Comparison of ENCODE assay signal across 27 cellular contexts in the genomic region with DNA sequence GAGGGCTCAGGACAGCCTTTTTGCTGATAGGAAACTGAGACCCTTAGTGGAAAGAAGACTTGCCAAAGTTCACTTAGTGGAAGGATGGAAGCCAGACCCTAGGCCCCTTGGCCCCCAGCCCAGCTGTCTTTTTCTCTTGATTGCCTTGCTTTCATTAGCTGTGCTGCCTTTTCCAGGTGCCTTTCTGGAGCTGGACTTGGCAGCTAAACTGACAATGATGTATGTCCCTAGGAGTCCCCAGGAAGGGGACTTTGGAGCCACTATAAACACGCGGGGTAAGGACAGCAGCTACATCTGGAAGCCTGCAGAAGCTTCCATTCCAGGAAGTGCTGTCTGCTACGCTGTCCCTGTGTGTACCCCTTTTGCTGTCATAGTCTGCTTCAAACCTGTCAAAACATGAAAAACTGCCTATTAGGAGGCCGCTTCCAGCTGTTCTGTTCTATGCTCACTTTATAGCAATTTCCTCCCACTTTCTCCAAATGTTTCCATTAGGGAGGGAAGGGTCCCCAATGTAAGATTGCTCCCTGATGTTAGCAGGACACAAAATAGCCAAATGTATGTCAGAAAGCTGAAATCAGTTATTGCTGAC.
"Had no signal": no experiment of that assay in that cellular context is flagged by ENCODE, and none has a peak within 500 bp of the region (broad histone marks: within the 10 kb centered on the region; RNA-seq: fewer than 3 reads in every experiment).

No MANE protein-coding gene starts in this region.

- H3K4me1 ChIP-seq: Peyer's patch, SJSA1 had no signal

- H3K27me3 ChIP-seq: Peyer's patch had no signal

- H3K4me3 ChIP-seq: Peyer's patch, SJSA1 had no signal

- H3K36me3 ChIP-seq: Peyer's patch, SJSA1 had no signal

- H3K9me3 ChIP-seq: Peyer's patch, SJSA1 had no signal

- H3K27ac ChIP-seq: Peyer's patch, SJSA1 had no signal

- FAIRE-seq: TTC549 had no signal

- DNase-seq: activated B cell treated with CpG ODN at 0.5 μM for 24 hours; activated CD4-positive, alpha-beta memory T cell treated with anti-CD3 and anti-CD28 coated beads for 36 hours; activated CD4-positive, alpha-beta T cell treated with anti-CD3 and anti-CD28 coated beads for 1 hour; activated CD4-positive, alpha-beta T cell treated with anti-CD3 and anti-CD28 coated beads, Interleukin-2, amount 10 ng/mL, durations not matched to agents 7 days and 5 days; activated CD8-positive, alpha-beta memory T cell treated with anti-CD3 and anti-CD28 coated beads for 24 hours; activated gamma-delta T cell treated with Interleukin-2 at 50 U/mL for 16 hours; activated naive CD4-positive, alpha-beta T cell treated with anti-CD3 and anti-CD28 coated beads, Interleukin-2, amount 10 ng/mL, durations not matched to agents 7 days and 5 days; activated naive CD8-positive, alpha-beta T cell treated with anti-CD3 and anti-CD28 coated beads for 36 hours; activated T-cell treated with anti-CD3 and anti-CD28 coated beads, Interleukin-2, amount 50 U/mL, for 72 hours; anterior cingulate cortex; Kasumi-1; KBM-7; NCI-H1105 treated with DMSO at 0.1 percent for 48 hours; NCI-H1436 treated with DMSO at 0.1 percent for 48 hours; NCI-H187 treated with DMSO at 0.1 percent for 48 hours; NCI-H2081 treated with DMSO at 0.1 percent for 48 hours; NCI-H226; NCI-H526; NCI-H774; NK-92 treated with Interleukin-12 subunit alpha and Interleukin-12 subunit beta, amount 100 ng/mL, for 24 hours; OCI-M1; Peyer's patch; T-cell; T-helper 2 cell; T1000 had no signal
